Comparison of ENCODE assay signal across 10 cellular contexts in genomic region chr15:42107483-42107882, GRCh38. TPM values are rescaled to one million over a fixed set of nuclear protein-coding genes. Genes with fewer than 3 reads are reported as not detected.
DNase-seq lines count a peak whose midpoint lies in the region; ATAC-seq, FAIRE-seq and TF ChIP-seq lines count a peak whose summit lies in the region.
"Had no signal": no experiment of that assay in that cellular context is flagged by ENCODE, and none has a peak within 500 bp of the region (broad histone marks: within the 10 kb centered on the region; RNA-seq: fewer than 3 reads in every experiment).

No MANE protein-coding gene starts in this region.

- intact Hi-C loops in activated CD4-positive, alpha-beta memory T cell treated with anti-CD3 and anti-CD28 coated beads for 36 hours (cut with micrococcal nuclease), result loop anchor here (1.0 to 5.0 kb wide), 4 partner anchors 15 to 171 kb away; partner anchors contain the start of gene EHD4
- intact Hi-C loops in K562 (cut with micrococcal nuclease) (no loop called here), ascending aorta (cut with DNase I) (no loop called here)

- WGBS in K562 (ENCODE audit: insufficient coverage, low coverage, missing lambda C conversion rate), result 3% methylated on average over 8 of the region's 8 CpGs

- POLR2A ChIA-PET in activated CD4-positive, alpha-beta memory T cell treated with anti-CD3 and anti-CD28 coated beads for 36 hours (lab: Charles Lee), result interaction anchor here (1.0 to 2.1 kb wide), 7 partner anchors 15 to 173 kb away, joined by 3 to 10 read pairs (median 4); partner anchors contain the start of gene EHD4
- POLR2A ChIA-PET in activated CD4-positive, alpha-beta memory T cell treated with anti-CD3 and anti-CD28 coated beads, Interleukin-2, amount 10 ng/mL, durations not matched to agents 7 days and 5 days (lab: Charles Lee), result interaction anchor here (1.2 kb wide), 1 partner anchor 14 kb away, joined by 3 read pairs; no protein-coding TSS in a partner anchor
- POLR2A ChIA-PET in K562 (lab: Yijun Ruan, JAX), result interaction anchor here (0.5 to 0.8 kb wide), 2 partner anchors 11 to 15 kb away, joined by 3 read pairs; no protein-coding TSS in a partner anchor

- no peak overlapping the region for H3K4me2 ChIP-seq in K562 (ENCODE audit: insufficient read depth, low read length)

- no peak overlapping the region for H2AFZ ChIP-seq in K562 (ENCODE audit: low read depth, low read length)

- ATAC-seq in K562, result no peak

- peak; percentile 23 for FAIRE-seq in K562 (lab: Jason Lieb, UNC)

- peak; percentile 87 for DNase-seq in activated CD4-positive, alpha-beta memory T cell treated with anti-CD3 and anti-CD28 coated beads for 36 hours
- no peak for DNase-seq in activated CD4-positive, alpha-beta memory T cell treated with anti-CD3 and anti-CD28 coated beads, Interleukin-2, amount 10 ng/mL, durations not matched to agents 7 days and 5 days
- peak; percentile 59 for DNase-seq in NCI-H345 (lab: John Stamatoyannopoulos, UW)
- DNase-seq in K562 (ENCODE audit: extremely low read depth in 1 of 4, low spot score in 3 of 4), result no peak
- DNase-seq in stimulated activated CD8-positive, alpha-beta memory T cell treated with anti-CD3 and anti-CD28 coated beads, Interleukin-4, amount 100 ng/mL, for 48 hours, result peak; percentile 63
- no peak for DNase-seq in ascending aorta (ENCODE audit: low spot score in 2 of 2)
- no peak for DNase-seq in activated CD4-positive, CD25-positive, alpha-beta regulatory T cell treated with anti-CD3 and anti-CD28 coated beads, Interleukin-2, amount 50 U/mL, for 72 hours
- DNase-seq in middle frontal gyrus (ENCODE audit: extremely low spot score, low spot score), result no peak

- peaks cover 23% of the 10 kb centered on the region for H3K27me3 Mint-ChIP-seq in activated CD4-positive, alpha-beta memory T cell treated with anti-CD3 and anti-CD28 coated beads for 36 hours
- H3K27me3 Mint-ChIP-seq in activated CD4-positive, alpha-beta memory T cell treated with anti-CD3 and anti-CD28 coated beads, Interleukin-2, amount 10 ng/mL, durations not matched to agents 7 days and 5 days, result peaks cover 10% of the 10 kb centered on the region

- peaks cover 24 to 34% of the 10 kb centered on the region in 2 experiments for H3K27me3 ChIP-seq in K562 (ENCODE audit: control insufficient read depth in 2 of 2, insufficient read depth in 2 of 2, low read length in 2 of 2)
- H3K27me3 ChIP-seq in ascending aorta, result no peaks in the 10 kb centered on the region
- H3K27me3 ChIP-seq: SJSA1 had no signal

- H3K4me3 ChIP-seq in K562, result no peak overlapping the region
- no peak overlapping the region for H3K4me3 ChIP-seq in ascending aorta
- H3K4me3 ChIP-seq: SJSA1 had no signal

- peak overlapping the region; percentile 10 for H3K4me3 Mint-ChIP-seq in activated CD4-positive, alpha-beta memory T cell treated with anti-CD3 and anti-CD28 coated beads for 36 hours
- H3K4me3 Mint-ChIP-seq in activated CD4-positive, alpha-beta memory T cell treated with anti-CD3 and anti-CD28 coated beads, Interleukin-2, amount 10 ng/mL, durations not matched to agents 7 days and 5 days, result no peak overlapping the region
- H3K4me3 Mint-ChIP-seq: natural killer cell treated with Interleukin-12 subunit alpha and Interleukin-12 subunit beta and Interleukin-15 and Interleukin-18, amount 100 ng/mL, for 72 hours had no signal

- no peak for TF ChIP-seq EP300 in K562 (IDR thresholded peaks at IDR 0.05; ENCODE audit: low read length)

- in situ Hi-C loops in K562 (cut with MboI), result no loop called here

- no peak for TF ChIP-seq POLR2A in K562 (conservative IDR thresholded peaks at IDR 0.05)

- no TSS peak for BruUV-seq in K562 (replicated peaks; lab: Mats Ljungman, UMichigan)

- H3K4me1 ChIP-seq in K562 (replicated peaks in 1 of 2; ENCODE audit: control insufficient read depth in 2 of 2, insufficient read depth in 2 of 2, low read length in 2 of 2) (no peaks in the 10 kb centered on the region), ascending aorta (no peaks in the 10 kb centered on the region)

- no peaks in the 10 kb centered on the region for H3K79me2 ChIP-seq in K562 (ENCODE audit: control insufficient read depth, insufficient read depth, low read length)

- no peaks in the 10 kb centered on the region for H3K9me3 ChIP-seq in K562 (replicated peaks; ENCODE audit: control insufficient read depth, insufficient read depth, low read depth, low read length)
- H3K9me3 ChIP-seq in ascending aorta, result no peaks in the 10 kb centered on the region
- H3K9me3 ChIP-seq: SJSA1 had no signal

- no peak for TF ChIP-seq CTCF in K562 (IDR thresholded peaks at IDR 0.05 in 2 of 3, conservative IDR thresholded peaks at IDR 0.05 in 1 of 3; ENCODE audit: insufficient read depth in 2 of 3, low read depth in 1 of 3, low read length in 3 of 3)
- TF ChIP-seq CTCF in ascending aorta (IDR thresholded peaks at IDR 0.05), result no peak

- H4K20me1 ChIP-seq in K562 (replicated peaks; ENCODE audit: control insufficient read depth, insufficient read depth, low read length), result no peaks in the 10 kb centered on the region

- TF ChIP-seq RAD21 in K562 (CRISPR knock-in tag; conservative IDR thresholded peaks at IDR 0.05 in 1 of 2, IDR thresholded peaks at IDR 0.05 in 1 of 2), result no peak

- H3K9ac ChIP-seq in K562 (ENCODE audit: insufficient read depth in 1 of 2, low read depth in 2 of 2, low read length in 2 of 2), result no peak overlapping the region

- H3K4me1 Mint-ChIP-seq in activated CD4-positive, alpha-beta memory T cell treated with anti-CD3 and anti-CD28 coated beads for 36 hours (ENCODE audit: low read depth), result peaks cover 16% of the 10 kb centered on the region
- peaks cover 25% of the 10 kb centered on the region for H3K4me1 Mint-ChIP-seq in activated CD4-positive, alpha-beta memory T cell treated with anti-CD3 and anti-CD28 coated beads, Interleukin-2, amount 10 ng/mL, durations not matched to agents 7 days and 5 days

- CTCF ChIA-PET in activated CD4-positive, alpha-beta memory T cell treated with anti-CD3 and anti-CD28 coated beads for 36 hours (lab: Charles Lee), result interaction anchor here (0.8 to 1.8 kb wide), 5 partner anchors 23 to 334 kb away, joined by 3 to 8 read pairs (median 5); no protein-coding TSS in a partner anchor
- CTCF ChIA-PET in activated CD4-positive, alpha-beta memory T cell treated with anti-CD3 and anti-CD28 coated beads, Interleukin-2, amount 10 ng/mL, durations not matched to agents 7 days and 5 days (lab: Charles Lee), result no interaction called here
- CTCF ChIA-PET in K562 (lab: Yijun Ruan, JAX; ENCODE audit: low intra/inter-chr PET ratio), result no interaction called here

- H3K27ac Mint-ChIP-seq in activated CD4-positive, alpha-beta memory T cell treated with anti-CD3 and anti-CD28 coated beads for 36 hours, result peak overlapping the region; percentile 11
- H3K27ac Mint-ChIP-seq in activated CD4-positive, alpha-beta memory T cell treated with anti-CD3 and anti-CD28 coated beads, Interleukin-2, amount 10 ng/mL, durations not matched to agents 7 days and 5 days, result no peak overlapping the region
- H3K27ac Mint-ChIP-seq: natural killer cell treated with Interleukin-12 subunit alpha and Interleukin-12 subunit beta and Interleukin-15 and Interleukin-18, amount 100 ng/mL, for 72 hours had no signal

- no peak overlapping the region for H3K27ac ChIP-seq in K562 (ENCODE audit: extremely low read depth, low read depth, low read length)
- H3K27ac ChIP-seq in ascending aorta, result no peak overlapping the region
- H3K27ac ChIP-seq: SJSA1 had no signal

- H3K36me3 ChIP-seq in K562 (ENCODE audit: control insufficient read depth, insufficient read depth, low read length) (no peaks in the 10 kb centered on the region), ascending aorta (no peaks in the 10 kb centered on the region)
- H3K36me3 ChIP-seq: SJSA1 had no signal

- H3K36me3 Mint-ChIP-seq in activated CD4-positive, alpha-beta memory T cell treated with anti-CD3 and anti-CD28 coated beads for 36 hours, result peaks cover 1% of the 10 kb centered on the region
- H3K36me3 Mint-ChIP-seq in activated CD4-positive, alpha-beta memory T cell treated with anti-CD3 and anti-CD28 coated beads, Interleukin-2, amount 10 ng/mL, durations not matched to agents 7 days and 5 days (ENCODE audit: low read depth), result peaks cover 2% of the 10 kb centered on the region
- H3K36me3 Mint-ChIP-seq: natural killer cell treated with Interleukin-12 subunit alpha and Interleukin-12 subunit beta and Interleukin-15 and Interleukin-18, amount 100 ng/mL, for 72 hours had no signal

- H3K9me1 ChIP-seq in K562 (ENCODE audit: control insufficient read depth, insufficient read depth, low read length), result no peaks in the 10 kb centered on the region

- peaks cover 1% of the 10 kb centered on the region for H3K9me3 Mint-ChIP-seq in activated CD4-positive, alpha-beta memory T cell treated with anti-CD3 and anti-CD28 coated beads for 36 hours
- no peaks in the 10 kb centered on the region for H3K9me3 Mint-ChIP-seq in activated CD4-positive, alpha-beta memory T cell treated with anti-CD3 and anti-CD28 coated beads, Interleukin-2, amount 10 ng/mL, durations not matched to agents 7 days and 5 days
- H3K9me3 Mint-ChIP-seq: natural killer cell treated with Interleukin-12 subunit alpha and Interleukin-12 subunit beta and Interleukin-15 and Interleukin-18, amount 100 ng/mL, for 72 hours had no signal

RNA-seq across cellular contexts. Expression of gene PLA2G4D, which starts 13.1 kb away (rescaled TPM):
- not detected for total RNA-seq in activated CD4-positive, alpha-beta memory T cell treated with anti-CD3 and anti-CD28 coated beads for 36 hours
- total RNA-seq in activated CD4-positive, alpha-beta memory T cell treated with anti-CD3 and anti-CD28 coated beads, Interleukin-2, amount 10 ng/mL, durations not matched to agents 7 days and 5 days, result not detected
- total RNA-seq in K562 (2011; cell fraction: chromatin; rRNA removed; ENCODE audit: low replicate concordance), result not detected in 2 replicates
- total RNA-seq in K562 (2011; cell fraction: nucleolus; rRNA removed), result not detected in 2 replicates
- total RNA-seq in K562 (2011; cell fraction: nucleoplasm; rRNA removed), result not detected in 2 replicates
- total RNA-seq in K562 (2014; rRNA removed) (not detected in 2 replicates), K562 (2014; rRNA removed; fragmentation: Illumina TruSeq; extraction: Trizol) (not detected in 2 replicates), K562 (2015; rRNA removed; fragmentation: Illumina TruSeq; extraction: Trizol) (not detected in 2 replicates), K562 (2021) (0.04 TPM in 1 of 2 replicates, not detected in the other), ascending aorta (not detected)
- polyA plus RNA-seq in K562 (2011; rRNA removed) (0.04 TPM in 1 of 2 replicates, not detected in the other), K562 (2014; fragmentation: Illumina TruSeq; extraction: Trizol) (not detected in 2 replicates), K562 (2014; fragmentation: Nextera tagmentation; extraction: Ambion mirVana) (not detected), K562 (2014; rRNA removed) (not detected in 2 replicates)
- not detected in 2 replicates for polyA plus RNA-seq in K562 (2011; cell fraction: cytosol; rRNA removed)
- 0.06 TPM in 1 of 2 replicates, not detected in the other for polyA plus RNA-seq in K562 (2011; cell fraction: nucleus; rRNA removed)
- polyA plus RNA-seq in K562 (2012), result 0.03 TPM in 1 of 2 replicates, not detected in the other
- not detected in 2 replicates for polyA minus RNA-seq in K562 (2011; rRNA and poly(A)+ RNA removed)
- not detected in 2 replicates for polyA minus RNA-seq in K562 (2011; cell fraction: cytosol; rRNA and poly(A)+ RNA removed)
- not detected in 2 replicates for polyA minus RNA-seq in K562 (2011; cell fraction: nucleus; rRNA and poly(A)+ RNA removed)
- total RNA-seq: natural killer cell treated with Interleukin-12 subunit alpha and Interleukin-12 subunit beta and Interleukin-15 and Interleukin-18, amount 100 ng/mL, for 72 hours; SJSA1 had no signal

RNA-seq across cellular contexts. Expression of gene PLA2G4F, which starts 49.0 kb away (rescaled TPM):
- not detected for total RNA-seq in activated CD4-positive, alpha-beta memory T cell treated with anti-CD3 and anti-CD28 coated beads for 36 hours
- not detected for total RNA-seq in activated CD4-positive, alpha-beta memory T cell treated with anti-CD3 and anti-CD28 coated beads, Interleukin-2, amount 10 ng/mL, durations not matched to agents 7 days and 5 days
- not detected in 2 replicates for total RNA-seq in K562 (2011; cell fraction: chromatin; rRNA removed; ENCODE audit: low replicate concordance)
- total RNA-seq in K562 (2011; cell fraction: nucleolus; rRNA removed), result not detected in 2 replicates
- total RNA-seq in K562 (2011; cell fraction: nucleoplasm; rRNA removed), result not detected in 2 replicates
- total RNA-seq in K562 (2014; rRNA removed), result not detected in 2 replicates
- total RNA-seq in K562 (2014; rRNA removed; fragmentation: Illumina TruSeq; extraction: Trizol), result not detected in 2 replicates
- not detected in 2 replicates for total RNA-seq in K562 (2015; rRNA removed; fragmentation: Illumina TruSeq; extraction: Trizol)
- total RNA-seq in K562 (2021), result 0.02 TPM in 1 of 2 replicates, not detected in the other
- polyA plus RNA-seq in K562 (2011; rRNA removed), result not detected in 2 replicates
- polyA plus RNA-seq in K562 (2011; cell fraction: cytosol; rRNA removed), result not detected in 2 replicates
- polyA plus RNA-seq in K562 (2011; cell fraction: nucleus; rRNA removed), result not detected in 2 replicates
- polyA plus RNA-seq in K562 (2012), result not detected in 2 replicates
- not detected in 2 replicates for polyA plus RNA-seq in K562 (2014; fragmentation: Illumina TruSeq; extraction: Trizol)
- polyA plus RNA-seq in K562 (2014; fragmentation: Nextera tagmentation; extraction: Ambion mirVana), result not detected
- not detected in 2 replicates for polyA plus RNA-seq in K562 (2014; rRNA removed)
- not detected in 2 replicates for polyA minus RNA-seq in K562 (2011; rRNA and poly(A)+ RNA removed)
- polyA minus RNA-seq in K562 (2011; cell fraction: cytosol; rRNA and poly(A)+ RNA removed), result not detected in 2 replicates
- polyA minus RNA-seq in K562 (2011; cell fraction: nucleus; rRNA and poly(A)+ RNA removed), result not detected in 2 replicates
- not detected for total RNA-seq in ascending aorta
- total RNA-seq: natural killer cell treated with Interleukin-12 subunit alpha and Interleukin-12 subunit beta and Interleukin-15 and Interleukin-18, amount 100 ng/mL, for 72 hours; SJSA1 had no signal

Comparison
In these comparisons a context has a peak if more than half of its experiments do, and no peak if none do; other contexts are left out.
1. DNase-seq: peak in activated CD4-positive, alpha-beta memory T cell treated with anti-CD3 and anti-CD28 coated beads for 36 hours (single experiment), NCI-H345 (single experiment) and stimulated activated CD8-positive, alpha-beta memory T cell treated with anti-CD3 and anti-CD28 coated beads, Interleukin-4, amount 100 ng/mL, for 48 hours (single experiment); none in activated CD4-positive, alpha-beta memory T cell treated with anti-CD3 and anti-CD28 coated beads, Interleukin-2, amount 10 ng/mL, durations not matched to agents 7 days and 5 days (single experiment), K562 (0 of 4), ascending aorta (0 of 2), activated CD4-positive, CD25-positive, alpha-beta regulatory T cell treated with anti-CD3 and anti-CD28 coated beads, Interleukin-2, amount 50 U/mL, for 72 hours (single experiment) and middle frontal gyrus (single experiment).